1 cellular context compared by ENCODE assay signal in genomic region chr17:74994440-74994839, GRCh38.
TF ChIP-seq lines count a peak whose summit lies in the region.

No MANE protein-coding gene starts in this region.

TF ChIP-seq in A549, 52 proteins besides CTCF, POLR2A, EP300 and RAD21 (continued from another document):
- TF ChIP-seq BCL3 (IDR thresholded peaks at IDR 0.05): no peak
